Comparison of ENCODE assay signal across 1 cellular context in genomic region chr7:7554021-7554432, GRCh38.
TF ChIP-seq lines count a peak whose summit lies in the region.

No MANE protein-coding gene starts in this region.

TF ChIP-seq in WTC11, 78 proteins besides CTCF, POLR2A, EP300 and RAD21 (continued from another document):
- TF ChIP-seq ZNF425 (CRISPR knock-in tag; conservative IDR thresholded peaks at IDR 0.05), result no peak
- TF ChIP-seq ZMAT4 (CRISPR knock-in tag; IDR thresholded peaks at IDR 0.05), result no peak
